7 cellular contexts compared by ENCODE assay signal in genomic region chr17:50721194-50722010, GRCh38. TPM values are rescaled to one million over a fixed set of nuclear protein-coding genes. Genes with fewer than 3 reads are reported as not detected.
DNase-seq lines count a peak whose midpoint lies in the region; ATAC-seq and TF ChIP-seq lines count a peak whose summit lies in the region.

No MANE protein-coding gene starts in this region.

- peaks cover 60% of the 10 kb centered on the region for H3K36me3 ChIP-seq in OCI-LY7 (ENCODE audit: insufficient read depth, low read length)
- H3K36me3 ChIP-seq in neutrophil: no peaks in the 10 kb centered on the region

- peaks cover 70% of the 10 kb centered on the region for H3K79me2 ChIP-seq in OCI-LY7 (ENCODE audit: insufficient read depth, low read depth, low read length)

- TF ChIP-seq CTCF in GM20000 (IDR thresholded peaks at IDR 0.05; ENCODE audit: extremely low read depth, missing control alignments) (no peak), OCI-LY7 (conservative IDR thresholded peaks at IDR 0.05; ENCODE audit: low read length) (no peak), neutrophil (IDR thresholded peaks at IDR 0.05) (no peak)

- peaks cover 34% of the 10 kb centered on the region for H3K4me1 ChIP-seq in OCI-LY7 (ENCODE audit: insufficient read depth, low read length, poor library complexity, severe bottlenecking)
- H3K4me1 ChIP-seq in neutrophil (ENCODE audit: control insufficient read depth in 1 of 2, insufficient read depth in 1 of 2, low read depth in 1 of 2, low read length in 1 of 2): peaks cover 35 to 46% of the 10 kb centered on the region in 2 experiments

- POLR2A ChIA-PET in OCI-LY7 (lab: Charles Lee): interaction anchor here (0.7 kb wide), 2 partner anchors 9 to 29 kb away, joined by 4 to 6 read pairs; no protein-coding TSS in a partner anchor

- DNase-seq in GM20000 (ENCODE audit: low spot score): peak; percentile 57
- peak; percentile 67 for DNase-seq in OCI-LY7 (ENCODE audit: low spot score)
- DNase-seq in effector CD4-positive, alpha-beta T cell: peak; percentile 20
- DNase-seq in activated CD4-positive, CD25-positive, alpha-beta regulatory T cell (lab: John Stamatoyannopoulos, UW): no peak

- no peak for ATAC-seq in HG03097 (IDR thresholded peaks at IDR 0.05; ENCODE audit: low FRiP score, unreplicated experiment)
- ATAC-seq in HG02798 (IDR thresholded peaks at IDR 0.05; ENCODE audit: poor library complexity, unreplicated experiment): no peak

- H3K9me2 ChIP-seq in OCI-LY7 (ENCODE audit: insufficient read depth, low read length): no peaks in the 10 kb centered on the region

- CTCF ChIA-PET in OCI-LY7 (lab: Charles Lee; ENCODE audit: unreplicated experiment): no interaction called here

- no TSS peak for BruUV-seq in OCI-LY7 (replicated peaks; lab: Mats Ljungman, UMichigan)

- H4K20me1 ChIP-seq in OCI-LY7 (ENCODE audit: insufficient read depth, low read length): peaks cover 46% of the 10 kb centered on the region

- intact Hi-C loops in OCI-LY7 (cut with micrococcal nuclease; ENCODE audit: unreplicated experiment): no loop called here

- no peaks in the 10 kb centered on the region for H3K27me3 ChIP-seq in neutrophil

- H2AFZ ChIP-seq in OCI-LY7 (ENCODE audit: low read length): no peak overlapping the region

- peak overlapping the region; percentile 92 for H3K4me2 ChIP-seq in OCI-LY7 (ENCODE audit: low read length)

- H3K4me3 ChIP-seq in OCI-LY7 (ENCODE audit: low read depth, low read length, poor library complexity, severe bottlenecking) (peak overlapping the region; percentile 95), neutrophil (ENCODE audit: low read depth in 1 of 2, low read length in 1 of 2) (peak overlapping the region; percentile 1)

- H3K27ac ChIP-seq in OCI-LY7 (ENCODE audit: low read depth, low read length, poor library complexity, severe bottlenecking): peak overlapping the region; percentile 84
- peak overlapping the region; percentile 25 for H3K27ac ChIP-seq in neutrophil

- H3K9me3 ChIP-seq in OCI-LY7 (ENCODE audit: low read length) (no peaks in the 10 kb centered on the region), neutrophil (no peaks in the 10 kb centered on the region)

RNA-seq across cellular contexts. Expression of gene LUC7L3, which starts 2.0 kb away (rescaled TPM):
- total RNA-seq in OCI-LY7 (2014; rRNA removed; shearing (Covaris generic)): 109 and 190 TPM in 2 replicates
- total RNA-seq in OCI-LY7 (2022): 190 and 206 TPM in 2 replicates

RNA-seq across cellular contexts. Expression of gene ANKRD40, which starts 13.7 kb away (rescaled TPM):
- total RNA-seq in OCI-LY7 (2014; rRNA removed; shearing (Covaris generic)): 25.7 and 27.7 TPM in 2 replicates
- 47.9 and 50.4 TPM in 2 replicates for total RNA-seq in OCI-LY7 (2022)

RNA-seq across cellular contexts. Expression of gene ANKRD40CL, which starts 45.9 kb away (rescaled TPM):
- 0.18 TPM in 1 of 2 replicates, not detected in the other for total RNA-seq in OCI-LY7 (2014; rRNA removed; shearing (Covaris generic))
- total RNA-seq in OCI-LY7 (2022): not detected in 2 replicates

Comparison
In these comparisons a context has a peak if more than half of its experiments do, and no peak if none do; other contexts are left out.
1. DNase-seq: peak in GM20000 (single experiment), OCI-LY7 (single experiment) and effector CD4-positive, alpha-beta T cell (single experiment); none in activated CD4-positive, CD25-positive, alpha-beta regulatory T cell (0 of 4).